19 cellular contexts compared by ENCODE assay signal in genomic region chr7:149606826-149607225, GRCh38.
DNase-seq lines count a peak whose midpoint lies in the region; ATAC-seq, FAIRE-seq and TF ChIP-seq lines count a peak whose summit lies in the region.
"Had no signal": no experiment of that assay in that cellular context is flagged by ENCODE, and none has a peak within 500 bp of the region (broad histone marks: within the 10 kb centered on the region; RNA-seq: fewer than 3 reads in every experiment).

No MANE protein-coding gene starts in this region.

- H3K9me3 ChIP-seq in CD4-positive, alpha-beta T cell (ENCODE audit: control insufficient read depth, low read length), result no peaks in the 10 kb centered on the region
- H3K9me3 ChIP-seq in GM12878 (replicated peaks; ENCODE audit: control insufficient read depth, insufficient read depth, low read length), result no peaks in the 10 kb centered on the region; the same call in 2 of the 3 replicates
- H3K9me3 ChIP-seq: A549 had no signal

- no peak overlapping the region for H3K27ac ChIP-seq in CD4-positive, alpha-beta T cell (ENCODE audit: low read depth, low read length)
- H3K27ac ChIP-seq in GM12878 (ENCODE audit: control insufficient read depth, insufficient read depth), result no peak overlapping the region
- H3K27ac ChIP-seq: 22Rv1, A549, C4-2B had no signal

- H3K4me3 Mint-ChIP-seq in activated T-cell treated with anti-CD3 and anti-CD28 coated beads, Interleukin-2, amount 50 U/mL, for 24 hours, result no peak overlapping the region
- no peak overlapping the region for H3K4me3 Mint-ChIP-seq in CD4-positive, alpha-beta T cell
- no peak overlapping the region for H3K4me3 Mint-ChIP-seq in nephron progenitor cell
- no peak overlapping the region for H3K4me3 Mint-ChIP-seq in MCF 10A (ENCODE audit: unreplicated experiment)
- H3K4me3 Mint-ChIP-seq: CD8-positive, alpha-beta T cell; H9 had no signal

- RAD21 ChIA-PET in GM12878 (lab: Charles Lee; ENCODE audit: unreplicated experiment), result no interaction called here

- no peak for ATAC-seq in CD4-positive, alpha-beta T cell (ENCODE audit: poor library complexity)
- no peak for ATAC-seq in GM12878
- ATAC-seq in SK-N-SH treated with all-trans-retinoic acid at 6 μM for 48 hours, result no peak
- ATAC-seq: A549; CD8-positive, alpha-beta T cell; HepG2 had no signal

- H3K36me3 Mint-ChIP-seq in activated T-cell treated with anti-CD3 and anti-CD28 coated beads, Interleukin-2, amount 50 U/mL, for 24 hours (ENCODE audit: low read depth), result peaks cover 96% of the 10 kb centered on the region
- peaks cover 89% of the 10 kb centered on the region for H3K36me3 Mint-ChIP-seq in CD4-positive, alpha-beta T cell (ENCODE audit: low read depth)
- H3K36me3 Mint-ChIP-seq in nephron progenitor cell (ENCODE audit: low read depth) (peaks cover 57% of the 10 kb centered on the region), MCF 10A (ENCODE audit: insufficient read depth, unreplicated experiment) (peaks cover 35% of the 10 kb centered on the region)

- TF ChIP-seq RAD21 in GM12878 (IDR thresholded peaks at IDR 0.05; ENCODE audit: insufficient read depth, low read depth, low read length), result no peak

- BruUV-seq in GM12878 (replicated peaks; lab: Mats Ljungman, UMichigan) (no TSS peak), MCF 10A (replicated peaks; lab: Mats Ljungman, UMichigan) (no TSS peak)

- WGBS in GM12878 (ENCODE audit: insufficient coverage, insufficient replicate concordance, low lambda C conversion rate, missing lambda C conversion rate), result 78% methylated on average over 4 of the region's 4 CpGs

- no peak for FAIRE-seq in GM12878 (lab: Jason Lieb, UNC)
- FAIRE-seq: A549, GM19239, H1, HepG2 had no signal

- intact Hi-C loops in CD4-positive, alpha-beta T cell (cut with DNase I, micrococcal nuclease), result no loop called here
- intact Hi-C loops in GM12878 (cut with micrococcal nuclease; ENCODE audit: unreplicated experiment) (no loop called here), MCF 10A (cut with micrococcal nuclease) (no loop called here)

- no peak for DNase-seq in activated T-cell treated with anti-CD3 and anti-CD28 coated beads, Interleukin-2, amount 50 U/mL, for 24 hours
- DNase-seq in activated T-cell treated with anti-CD3 and anti-CD28 coated beads for 4 hours (no peak), GM12878 (ENCODE audit: low read depth, low spot score) (no peak), nephron progenitor cell (no peak), MCF 10A (ENCODE audit: unreplicated experiment) (no peak)
- no peak for DNase-seq in CD4-positive, alpha-beta T cell
- DNase-seq: AML-193; Calu3; CD8-positive, alpha-beta T cell; DMS79 treated with DMSO at 0.1 percent for 48 hours; GF-D8; H9 had no signal

- no peaks in the 10 kb centered on the region for H3K79me2 ChIP-seq in GM12878 (ENCODE audit: control insufficient read depth, insufficient read depth, low read length)

- no peaks in the 10 kb centered on the region for H4K20me1 ChIP-seq in GM12878 (ENCODE audit: control insufficient read depth, insufficient read depth)

- no peaks in the 10 kb centered on the region for H3K9me3 Mint-ChIP-seq in activated T-cell treated with anti-CD3 and anti-CD28 coated beads, Interleukin-2, amount 50 U/mL, for 24 hours
- H3K9me3 Mint-ChIP-seq in CD4-positive, alpha-beta T cell, result no peaks in the 10 kb centered on the region
- no peaks in the 10 kb centered on the region for H3K9me3 Mint-ChIP-seq in nephron progenitor cell
- no peaks in the 10 kb centered on the region for H3K9me3 Mint-ChIP-seq in MCF 10A (ENCODE audit: unreplicated experiment)
- H3K9me3 Mint-ChIP-seq: CD8-positive, alpha-beta T cell; H9 had no signal

- no peak for TF ChIP-seq CTCF in CD4-positive, alpha-beta T cell (IDR thresholded peaks at IDR 0.05)
- TF ChIP-seq CTCF in GM12878 (IDR thresholded peaks at IDR 0.05 in 2 of 3, conservative IDR thresholded peaks at IDR 0.05 in 1 of 3; ENCODE audit: control insufficient read depth in 2 of 3, extremely low read depth in 1 of 3, insufficient read depth in 1 of 3, low read depth in 3 of 3, low read length in 3 of 3), result no peak
- no peak for TF ChIP-seq CTCF in nephron progenitor cell (IDR thresholded peaks at IDR 0.05)
- TF ChIP-seq CTCF in MCF 10A (IDR thresholded peaks at IDR 0.05; ENCODE audit: unreplicated experiment), result no peak

- H3K4me2 ChIP-seq in GM12878 (ENCODE audit: control insufficient read depth, insufficient read depth), result no peak overlapping the region
- H3K4me2 ChIP-seq: A549 had no signal

- POLR2A ChIA-PET in CD4-positive, alpha-beta T cell (lab: Charles Lee), result interaction anchor here (0.7 kb wide), 1 partner anchor 86 kb away, joined by 3 read pairs; no protein-coding TSS in a partner anchor
- POLR2A ChIA-PET in GM12878 (lab: Charles Lee) (no interaction called here), MCF 10A (lab: Yijun Ruan, JAX) (interaction anchor here (0.7 kb wide), 1 partner anchor 16 kb away, joined by 3 read pairs; no protein-coding TSS in a partner anchor)

- H3K4me1 ChIP-seq in GM12878 (ENCODE audit: control insufficient read depth, insufficient read depth, low read length), result no peaks in the 10 kb centered on the region
- H3K4me1 ChIP-seq: A549 had no signal

- no peak overlapping the region for H3K9ac ChIP-seq in GM12878 (ENCODE audit: control insufficient read depth, insufficient read depth, low read length)

- H3K4me1 Mint-ChIP-seq in activated T-cell treated with anti-CD3 and anti-CD28 coated beads, Interleukin-2, amount 50 U/mL, for 24 hours (ENCODE audit: low read depth), result peaks cover 16% of the 10 kb centered on the region
- no peaks in the 10 kb centered on the region for H3K4me1 Mint-ChIP-seq in CD4-positive, alpha-beta T cell (ENCODE audit: low read depth)
- no peaks in the 10 kb centered on the region for H3K4me1 Mint-ChIP-seq in nephron progenitor cell
- peaks cover 5% of the 10 kb centered on the region for H3K4me1 Mint-ChIP-seq in MCF 10A (ENCODE audit: insufficient read depth, unreplicated experiment)
- H3K4me1 Mint-ChIP-seq: H9 had no signal

- no peak overlapping the region for H2AFZ ChIP-seq in GM12878 (ENCODE audit: control insufficient read depth, low read depth, low read length)

- H3K27me3 ChIP-seq in CD4-positive, alpha-beta T cell (ENCODE audit: control insufficient read depth, insufficient read depth, low read length), result no peaks in the 10 kb centered on the region
- H3K27me3 ChIP-seq in GM12878 (replicated peaks in 1 of 2; ENCODE audit: control insufficient read depth in 2 of 2, insufficient read depth in 2 of 2, low read length in 1 of 2), result no peaks in the 10 kb centered on the region

- TF ChIP-seq EP300 in GM12878 (IDR thresholded peaks at IDR 0.05; ENCODE audit: borderline replicate concordance in 1 of 2, control insufficient read depth in 1 of 2, low read depth in 2 of 2, low read length in 2 of 2), result no peak

- TF ChIP-seq POLR2A in GM12878 (IDR thresholded peaks at IDR 0.05; ENCODE audit: low read depth, low read length), result 0 out of 2 replicates have a peak, but pooled peaks have one; percentile 21

- SMC1A ChIA-PET in GM12878 (lab: Charles Lee; ENCODE audit: uncharacterized antibody, unreplicated experiment), result no interaction called here

- CTCF ChIA-PET in CD4-positive, alpha-beta T cell (lab: Charles Lee), result no interaction called here
- CTCF ChIA-PET in GM12878 (lab: Yijun Ruan, JAX) (no interaction called here), MCF 10A (lab: Yijun Ruan, JAX) (interaction anchor here (0.8 kb wide), 1 partner anchor 11 kb away, joined by 5 read pairs; no protein-coding TSS in a partner anchor)

- peak overlapping the region; percentile 26 for H3K27ac Mint-ChIP-seq in activated T-cell treated with anti-CD3 and anti-CD28 coated beads, Interleukin-2, amount 50 U/mL, for 24 hours
- H3K27ac Mint-ChIP-seq in CD4-positive, alpha-beta T cell, result peak overlapping the region; percentile 24
- H3K27ac Mint-ChIP-seq in nephron progenitor cell, result peak overlapping the region; percentile 15
- no peak overlapping the region for H3K27ac Mint-ChIP-seq in MCF 10A (ENCODE audit: low read depth, unreplicated experiment)
- H3K27ac Mint-ChIP-seq: CD8-positive, alpha-beta T cell; H9 had no signal

- H3K27me3 Mint-ChIP-seq in activated T-cell treated with anti-CD3 and anti-CD28 coated beads, Interleukin-2, amount 50 U/mL, for 24 hours, result no peaks in the 10 kb centered on the region
- no peaks in the 10 kb centered on the region for H3K27me3 Mint-ChIP-seq in CD4-positive, alpha-beta T cell
- H3K27me3 Mint-ChIP-seq in nephron progenitor cell (ENCODE audit: low read depth, poor library complexity), result no peaks in the 10 kb centered on the region
- H3K27me3 Mint-ChIP-seq in MCF 10A (ENCODE audit: insufficient read depth, unreplicated experiment), result no peaks in the 10 kb centered on the region

- in situ Hi-C loops in GM12878 (cut with MboI), result no loop called here

- peaks cover 12 to 15% of the 10 kb centered on the region in 2 experiments for H3K36me3 ChIP-seq in GM12878 (ENCODE audit: control insufficient read depth in 2 of 2, insufficient read depth in 2 of 2, low read length in 1 of 2)

- no peak overlapping the region for H3K4me3 ChIP-seq in GM12878
- H3K4me3 ChIP-seq: A549 had no signal

TF ChIP-seq in GM12878, 131 proteins besides CTCF, POLR2A, EP300 and RAD21:
- no peak for TF ChIP-seq HCFC1 (IDR thresholded peaks at IDR 0.05; ENCODE audit: low read length)
TF ChIP-seq in GM12878: peak in this region for 0.

TF ChIP-seq in SK-N-SH treated with all-trans-retinoic acid at 6 μM for 48 hours, 23 proteins besides CTCF, POLR2A, EP300 and RAD21 (continues in another document):
- TF ChIP-seq OSR1 (CRISPR knock-in tag; IDR thresholded peaks at IDR 0.05) (no peak), PPARA (CRISPR knock-in tag; IDR thresholded peaks at IDR 0.05; ENCODE audit: borderline replicate concordance) (no peak)
- TF ChIP-seq, protein P1, sequence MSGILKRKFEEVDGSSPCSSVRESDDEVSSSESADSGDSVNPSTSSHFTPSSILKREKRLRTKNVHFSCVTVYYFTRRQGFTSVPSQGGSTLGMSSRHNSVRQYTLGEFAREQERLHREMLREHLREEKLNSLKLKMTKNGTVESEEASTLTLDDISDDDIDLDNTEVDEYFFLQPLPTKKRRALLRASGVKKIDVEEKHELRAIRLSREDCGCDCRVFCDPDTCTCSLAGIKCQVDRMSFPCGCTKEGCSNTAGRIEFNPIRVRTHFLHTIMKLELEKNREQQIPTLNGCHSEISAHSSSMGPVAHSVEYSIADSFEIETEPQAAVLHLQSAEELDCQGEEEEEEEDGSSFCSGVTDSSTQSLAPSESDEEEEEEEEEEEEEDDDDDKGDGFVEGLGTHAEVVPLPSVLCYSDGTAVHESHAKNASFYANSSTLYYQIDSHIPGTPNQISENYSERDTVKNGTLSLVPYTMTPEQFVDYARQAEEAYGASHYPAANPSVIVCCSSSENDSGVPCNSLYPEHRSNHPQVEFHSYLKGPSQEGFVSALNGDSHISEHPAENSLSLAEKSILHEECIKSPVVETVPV (CRISPR knock-in tag; IDR thresholded peaks at IDR 0.05), result no peak
